Comparison of ENCODE assay signal across 8 cellular contexts in genomic region chr1:234722904-234723588, GRCh38.
DNase-seq lines count a peak whose midpoint lies in the region; ATAC-seq, FAIRE-seq and TF ChIP-seq lines count a peak whose summit lies in the region.

No MANE protein-coding gene starts in this region.

- H3K36me3 ChIP-seq in bronchial epithelial cell (ENCODE audit: control insufficient read depth, insufficient read depth, low read length) (no peaks in the 10 kb centered on the region), HepG2 (replicated peaks in 1 of 2; ENCODE audit: control insufficient read depth in 1 of 2, insufficient read depth in 2 of 2, low read length in 2 of 2) (no peaks in the 10 kb centered on the region; a peak in 1 of 5 replicates)

- H3K27me3 ChIP-seq in AG04450 (ENCODE audit: control insufficient read depth, insufficient read depth, low read length) (no peaks in the 10 kb centered on the region), bronchial epithelial cell (ENCODE audit: control insufficient read depth, insufficient read depth, low read length) (no peaks in the 10 kb centered on the region), HepG2 (ENCODE audit: control insufficient read depth in 1 of 2, insufficient read depth in 2 of 2, low read length in 2 of 2) (no peaks in the 10 kb centered on the region)

- peaks cover 37% of the 10 kb centered on the region for H3K79me2 ChIP-seq in HepG2 (ENCODE audit: insufficient read depth, low read length)

- TF ChIP-seq POLR2A in HepG2 (IDR thresholded peaks at IDR 0.05; ENCODE audit: insufficient read depth in 1 of 2, low read depth in 2 of 2, low read length in 2 of 2): no peak; a peak in 1 of 4 replicates

- WGBS in HepG2 (ENCODE audit: low lambda C conversion rate): 62% methylated on average over 23 of the region's 23 CpGs

- POLR2A ChIA-PET in AG04450 (lab: Yijun Ruan, JAX) (interaction anchor here (1.2 to 4.5 kb wide), 12 partner anchors 32 to 325 kb away, joined by 5 to 79 read pairs (median 6); partner anchors contain the start of gene IRF2BP2), HepG2 (lab: Yijun Ruan, JAX) (interaction anchor here (0.9 to 19.4 kb wide), 43 partner anchors 8 to 360 kb away, joined by 3 to 1137 read pairs (median 16); partner anchors contain the start of gene IRF2BP2)

- H4K20me1 ChIP-seq in HepG2 (ENCODE audit: insufficient read depth, low read length): no peaks in the 10 kb centered on the region

- TF ChIP-seq EP300 in HepG2 (IDR thresholded peaks at IDR 0.05; ENCODE audit: low read depth in 2 of 2, low read length in 2 of 2) (peak in 1 of 2 experiments; percentile 4; a peak in 1 of 4 replicates), HepG2 (CRISPR knock-in tag; IDR thresholded peaks at IDR 0.05; ENCODE audit: borderline replicate concordance) (peak; percentile 53; the same call in 1 of the 2 replicates)

- DNase-seq in AG04450 (ENCODE audit: low read depth, low spot score): peak; percentile 65
- DNase-seq in Kasumi-1 (lab: John Stamatoyannopoulos, UW): peak; percentile 89 to 95
- DNase-seq in bronchial epithelial cell (ENCODE audit: low read depth): peak; percentile 94
- DNase-seq in HepG2 (ENCODE audit: low spot score): peak; percentile 82
- DNase-seq in stimulated activated CD4-positive, alpha-beta T cell treated with anti-CD3 and anti-CD28 coated beads, Interleukin-1b, Interleukin-23, amount 100 ng/mL, for 48 hours: peak; percentile 85

- TF ChIP-seq CTCF in AG04450 (IDR thresholded peaks at IDR 0.05; ENCODE audit: low read depth, low read length) (no peak), WI38 (IDR thresholded peaks at IDR 0.05; ENCODE audit: low read depth, low read length) (no peak), bronchial epithelial cell (IDR thresholded peaks at IDR 0.05; ENCODE audit: insufficient read depth, low read length, severe bottlenecking) (no peak), HepG2 (CRISPR knock-in tag; IDR thresholded peaks at IDR 0.05) (no peak)

- no TSS peak for BruUV-seq in HepG2 (replicated peaks; lab: Mats Ljungman, UMichigan)

- in situ Hi-C loops in HepG2 (cut with HindIII; ENCODE audit: extremely low pct_ligation_motif_present, low pct_unique_long_range_greater_than_20kb): loop anchor here (5.0 to 10.0 kb wide), 3 partner anchors 154 to 362 kb away; no protein-coding TSS in a partner anchor

- peak overlapping the region; percentile 95 for H3K4me2 ChIP-seq in HepG2 (ENCODE audit: low read depth, low read length)

- TF ChIP-seq RAD21 in HepG2 (CRISPR knock-in tag; IDR thresholded peaks at IDR 0.05): no peak

- FAIRE-seq in bronchial epithelial cell (lab: Jason Lieb, UNC) (no peak), HepG2 (lab: Jason Lieb, UNC) (peak; percentile 47)

- H3K9ac ChIP-seq in HepG2 (ENCODE audit: insufficient read depth, low read depth, low read length): peak overlapping the region; percentile 98

- H2AFZ ChIP-seq in HepG2 (ENCODE audit: low read length): no peak overlapping the region

- H3K9me3 ChIP-seq in AG04450 (ENCODE audit: control insufficient read depth, insufficient read depth, low read length) (no peaks in the 10 kb centered on the region), HepG2 (ENCODE audit: low read length) (no peaks in the 10 kb centered on the region)

- ATAC-seq in HepG2: no peak
- no peak for ATAC-seq in GM19328 (IDR thresholded peaks at IDR 0.05; ENCODE audit: unreplicated experiment)
- ATAC-seq in GM21576 (IDR thresholded peaks at IDR 0.05; ENCODE audit: unreplicated experiment): no peak

- peak overlapping the region; percentile 37 for H3K4me3 ChIP-seq in AG04450 (ENCODE audit: low read depth, low read length)
- H3K4me3 ChIP-seq in WI38 (ENCODE audit: low read depth, low read length): peak overlapping the region; percentile 40
- no peak overlapping the region for H3K4me3 ChIP-seq in bronchial epithelial cell (ENCODE audit: low read depth, low read length)
- H3K4me3 ChIP-seq in HepG2 (replicated peaks in 1 of 3; ENCODE audit: insufficient read depth in 1 of 3, low read depth in 2 of 3, low read length in 3 of 3): peak overlapping the region in 1 of 3 experiments; percentile 61; a peak in 2 of 6 replicates

- intact Hi-C loops in HepG2 (cut with micrococcal nuclease; ENCODE audit: unreplicated experiment): loop anchor here (5.0 to 10.0 kb wide), 2 partner anchors 228 to 254 kb away; no protein-coding TSS in a partner anchor

- H3K4me1 ChIP-seq in HepG2 (ENCODE audit: insufficient read depth, low read length): peaks cover 97% of the 10 kb centered on the region

- H3K27ac ChIP-seq in AG04450 (ENCODE audit: low read depth, low read length) (peak overlapping the region; percentile 100), HepG2 (ENCODE audit: extremely low read length, insufficient read depth, low read length) (peak overlapping the region; percentile 99)

- CTCF ChIA-PET in AG04450 (lab: Charles Lee) (interaction anchor here (1.1 to 2.0 kb wide), 4 partner anchors 224 to 370 kb away, joined by 3 to 8 read pairs (median 6); no protein-coding TSS in a partner anchor), HepG2 (lab: Yijun Ruan, JAX; ENCODE audit: low intra/inter-chr PET ratio, low total read pairs) (no interaction called here)

TF ChIP-seq in HepG2, 621 proteins besides CTCF, POLR2A, EP300 and RAD21 (continues in another document):
- TF ChIP-seq, protein P1, sequence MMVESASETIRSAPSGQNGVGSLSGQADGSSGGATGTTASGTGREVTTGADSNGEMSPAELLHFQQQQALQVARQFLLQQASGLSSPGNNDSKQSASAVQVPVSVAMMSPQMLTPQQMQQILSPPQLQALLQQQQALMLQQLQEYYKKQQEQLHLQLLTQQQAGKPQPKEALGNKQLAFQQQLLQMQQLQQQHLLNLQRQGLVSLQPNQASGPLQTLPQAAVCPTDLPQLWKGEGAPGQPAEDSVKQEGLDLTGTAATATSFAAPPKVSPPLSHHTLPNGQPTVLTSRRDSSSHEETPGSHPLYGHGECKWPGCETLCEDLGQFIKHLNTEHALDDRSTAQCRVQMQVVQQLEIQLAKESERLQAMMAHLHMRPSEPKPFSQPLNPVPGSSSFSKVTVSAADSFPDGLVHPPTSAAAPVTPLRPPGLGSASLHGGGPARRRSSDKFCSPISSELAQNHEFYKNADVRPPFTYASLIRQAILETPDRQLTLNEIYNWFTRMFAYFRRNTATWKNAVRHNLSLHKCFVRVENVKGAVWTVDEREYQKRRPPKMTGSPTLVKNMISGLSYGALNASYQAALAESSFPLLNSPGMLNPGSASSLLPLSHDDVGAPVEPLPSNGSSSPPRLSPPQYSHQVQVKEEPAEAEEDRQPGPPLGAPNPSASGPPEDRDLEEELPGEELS (CRISPR knock-in tag; IDR thresholded peaks at IDR 0.05): no peak; the same call in 1 of the 2 replicates
- TF ChIP-seq ASH2L (IDR thresholded peaks at IDR 0.05; ENCODE audit: insufficient read length, low read depth, low read length) (no peak), SRY (CRISPR knock-in tag; IDR thresholded peaks at IDR 0.05) (no peak), DRAP1 (CRISPR knock-in tag; IDR thresholded peaks at IDR 0.05) (no peak), HOXA3 (CRISPR knock-in tag; IDR thresholded peaks at IDR 0.05) (peak; percentile 20; the same call in 1 of the 2 replicates), ZNF576 (CRISPR knock-in tag; IDR thresholded peaks at IDR 0.05) (no peak), ZNF652 (CRISPR knock-in tag; IDR thresholded peaks at IDR 0.05; ENCODE audit: borderline replicate concordance, low read depth) (peak; percentile 29; the same call in 1 of the 2 replicates), TBX3 (IDR thresholded peaks at IDR 0.05; ENCODE audit: borderline replicate concordance) (no peak), SPEN (CRISPR knock-in tag; IDR thresholded peaks at IDR 0.05; ENCODE audit: low read depth) (no peak), ZNF282 (IDR thresholded peaks at IDR 0.05; ENCODE audit: partially characterized antibody) (no peak), CENPX (CRISPR knock-in tag; IDR thresholded peaks at IDR 0.05) (no peak), ZNF501 (CRISPR knock-in tag; IDR thresholded peaks at IDR 0.05) (no peak), ZNF484 (CRISPR knock-in tag; IDR thresholded peaks at IDR 0.05; ENCODE audit: borderline replicate concordance, low read depth) (no peak), HBP1 (CRISPR knock-in tag; IDR thresholded peaks at IDR 0.05; ENCODE audit: low read depth) (no peak), CREBL2 (CRISPR knock-in tag; IDR thresholded peaks at IDR 0.05; ENCODE audit: borderline replicate concordance) (no peak), ZC3H4 (CRISPR knock-in tag; IDR thresholded peaks at IDR 0.05; ENCODE audit: borderline replicate concordance) (peak; percentile 80; the same call in 1 of the 2 replicates), ZFY (CRISPR knock-in tag; IDR thresholded peaks at IDR 0.05) (peak; percentile 11; the same call in 1 of the 2 replicates), NKX3-1 (CRISPR knock-in tag; IDR thresholded peaks at IDR 0.05) (0 out of 2 replicates have a peak, but pooled peaks have one; percentile 36), MEIS1 (CRISPR knock-in tag; IDR thresholded peaks at IDR 0.05; ENCODE audit: borderline replicate concordance) (no peak), KDM2A (CRISPR knock-in tag; IDR thresholded peaks at IDR 0.05; ENCODE audit: borderline replicate concordance, low read depth) (no peak), ZNF101 (CRISPR knock-in tag; IDR thresholded peaks at IDR 0.05; ENCODE audit: borderline replicate concordance, low read depth) (no peak), ZNF605 (CRISPR knock-in tag; IDR thresholded peaks at IDR 0.05) (no peak)
